ENCODE assay signal across 1 cellular context in genomic region chr17:80263253-80264047, GRCh38.
A peak's percentile ranks its signal among the peaks of the same experiment; 100 is the strongest.
TF ChIP-seq lines count a peak whose summit lies in the region.

No MANE protein-coding gene starts in this region.

TF ChIP-seq in HepG2, 621 proteins besides CTCF, POLR2A, EP300 and RAD21 (continued from another document and continues in another):
- TF ChIP-seq ZNF318 (CRISPR knock-in tag; IDR thresholded peaks at IDR 0.05) (no peak), ZNF138 (CRISPR knock-in tag; IDR thresholded peaks at IDR 0.05; ENCODE audit: low read depth) (no peak), CEBPZ (IDR thresholded peaks at IDR 0.05; ENCODE audit: low read length) (no peak), MXI1 (IDR thresholded peaks at IDR 0.05; ENCODE audit: borderline replicate concordance, low read depth, low read length) (peak; percentile 85; the same call in 1 of the 3 replicates), REL (CRISPR knock-in tag; conservative IDR thresholded peaks at IDR 0.05) (no peak), ZFP91 (CRISPR knock-in tag; IDR thresholded peaks at IDR 0.05; ENCODE audit: borderline replicate concordance) (peak; percentile 62; the same call in 1 of the 2 replicates), ZBTB26 (CRISPR knock-in tag; IDR thresholded peaks at IDR 0.05; ENCODE audit: borderline replicate concordance) (no peak), ZNF589 (CRISPR knock-in tag; conservative IDR thresholded peaks at IDR 0.05) (no peak), ASH2L (IDR thresholded peaks at IDR 0.05; ENCODE audit: insufficient read length, low read depth, low read length) (peak; percentile 60), KDM2A (CRISPR knock-in tag; IDR thresholded peaks at IDR 0.05; ENCODE audit: borderline replicate concordance, low read depth) (peak; percentile 74), GTF3A (CRISPR knock-in tag; conservative IDR thresholded peaks at IDR 0.05) (no peak; the same call in 1 of the 2 replicates), ZNF646 (CRISPR knock-in tag; IDR thresholded peaks at IDR 0.05) (no peak), KAT7 (CRISPR knock-in tag; IDR thresholded peaks at IDR 0.05; ENCODE audit: borderline replicate concordance) (no peak; the same call in 1 of the 2 replicates), PREB (CRISPR knock-in tag; IDR thresholded peaks at IDR 0.05) (no peak), HIVEP1 (CRISPR knock-in tag; IDR thresholded peaks at IDR 0.05) (peak; percentile 72; the same call in 1 of the 2 replicates), ONECUT2 (CRISPR knock-in tag; IDR thresholded peaks at IDR 0.05) (no peak), FOXJ3 (CRISPR knock-in tag; IDR thresholded peaks at IDR 0.05; ENCODE audit: borderline replicate concordance) (peak; percentile 23; the same call in 1 of the 2 replicates), MYNN (CRISPR knock-in tag; IDR thresholded peaks at IDR 0.05; ENCODE audit: low read depth) (0 out of 2 replicates have a peak, but pooled peaks have one; percentile 52), ZNF224 (CRISPR knock-in tag; IDR thresholded peaks at IDR 0.05) (no peak; the same call in 1 of the 2 replicates), ZBTB21 (CRISPR knock-in tag; IDR thresholded peaks at IDR 0.05) (no peak), NCOA1 (CRISPR knock-in tag; IDR thresholded peaks at IDR 0.05) (no peak), ZNF776 (CRISPR knock-in tag; IDR thresholded peaks at IDR 0.05) (0 out of 2 replicates have a peak, but pooled peaks have one; percentile 60), HNF1A (IDR thresholded peaks at IDR 0.05; ENCODE audit: low read depth) (peak; percentile 76), HNF1A (CRISPR knock-in tag; IDR thresholded peaks at IDR 0.05; ENCODE audit: borderline replicate concordance) (peak; percentile 89)
